Comparison of ENCODE assay signal across 7 cellular contexts in genomic region chr14:20873370-20874177, GRCh38. TPM values are rescaled to one million over a fixed set of nuclear protein-coding genes. Genes with fewer than 3 reads are reported as not detected.
DNase-seq lines count a peak whose midpoint lies in the region; ATAC-seq and TF ChIP-seq lines count a peak whose summit lies in the region.

No MANE protein-coding gene starts in this region.

- peaks cover 4% of the 10 kb centered on the region; the same call in 1 of the 2 replicates for H3K27me3 ChIP-seq in SK-N-SH (ENCODE audit: insufficient read depth)
- H3K27me3 ChIP-seq in left ventricle myocardium inferior (ENCODE audit: low read depth) = peaks cover 36% of the 10 kb centered on the region
- no peaks in the 10 kb centered on the region for H3K27me3 ChIP-seq in uterus

- no peak overlapping the region for H3K9ac ChIP-seq in SK-N-SH

- ATAC-seq in HG03097 (IDR thresholded peaks at IDR 0.05; ENCODE audit: low FRiP score, unreplicated experiment) = peak; percentile 85
- ATAC-seq in activated naive CD4-positive, alpha-beta T cell treated with anti-CD3 and anti-CD28 coated beads, Interleukin-2, amount 50 U/mL, for 72 hours = peak; percentile 95 to 98

- DNase-seq in GM13977 (ENCODE audit: low spot score) = peak; percentile 49
- peak; percentile 23 for DNase-seq in SK-N-SH
- DNase-seq in activated naive CD4-positive, alpha-beta T cell treated with anti-CD3 and anti-CD28 coated beads, Interleukin-2, amount 50 U/mL, for 72 hours (ENCODE audit: low spot score in 2 of 2) = peak; percentile 77 to 82
- DNase-seq in left ventricle myocardium inferior = peak; percentile 87
- DNase-seq in pulmonary artery endothelial cell (ENCODE audit: low read depth, low spot score) = peak; percentile 26
- peak; percentile 64 to 72 for DNase-seq in uterus

- POLR2A ChIA-PET in SK-N-SH (lab: Yijun Ruan, JAX) = no interaction called here

- no peak overlapping the region for H3K4me2 ChIP-seq in SK-N-SH

- WGBS in SK-N-SH (ENCODE audit: low lambda C conversion rate) = 6% methylated on average over 26 of the region's 26 CpGs

- intact Hi-C loops in left ventricle myocardium inferior (cut with micrococcal nuclease) = loop anchor here (5.0 kb wide), 1 partner anchor 176 kb away; no protein-coding TSS in a partner anchor
- intact Hi-C loops in uterus (cut with DNase I; ENCODE audit: low total_unique reads) = no loop called here

- no peaks in the 10 kb centered on the region for H3K36me3 Mint-ChIP-seq in activated naive CD4-positive, alpha-beta T cell treated with anti-CD3 and anti-CD28 coated beads, Interleukin-2, amount 50 U/mL, for 72 hours

- no peak overlapping the region for H3K27ac ChIP-seq in SK-N-SH (ENCODE audit: low read depth in 2 of 2, low read length in 1 of 2)
- peak overlapping the region; percentile 38 for H3K27ac ChIP-seq in left ventricle myocardium inferior (replicated peaks)
- no peak overlapping the region for H3K27ac ChIP-seq in uterus

- peak; percentile 44 for TF ChIP-seq RAD21 in SK-N-SH (IDR thresholded peaks at IDR 0.05; ENCODE audit: low read length)

- H3K36me3 ChIP-seq in SK-N-SH (replicated peaks in 1 of 2; ENCODE audit: control insufficient read depth in 1 of 2, insufficient read depth in 2 of 2, low read length in 1 of 2) (no peaks in the 10 kb centered on the region), left ventricle myocardium inferior (no peaks in the 10 kb centered on the region), uterus (no peaks in the 10 kb centered on the region)

- TF ChIP-seq POLR2A in uterus (IDR thresholded peaks at IDR 0.05) = no peak

- H3K9me3 Mint-ChIP-seq in activated naive CD4-positive, alpha-beta T cell treated with anti-CD3 and anti-CD28 coated beads, Interleukin-2, amount 50 U/mL, for 72 hours = peaks cover 0 to 4% of the 10 kb centered on the region in 2 donors

- no peak overlapping the region for H2AFZ ChIP-seq in SK-N-SH (ENCODE audit: low read depth)

- in situ Hi-C loops in GM13977 (cut with MboI; ENCODE audit: low pct_unique_long_range_greater_than_20kb, low sequenced_read_pairs, unreplicated experiment) = loop anchor here (25.0 kb wide), 1 partner anchor 111 kb away; the partner anchor contains the start of gene EDDM3B

- H3K4me3 ChIP-seq in SK-N-SH (ENCODE audit: low read depth in 2 of 2, low read length in 1 of 2) (peak overlapping the region in 1 of 2 experiments; percentile 42; a peak in 1 of 4 replicates), left ventricle myocardium inferior (peak overlapping the region; percentile 43), uterus (no peak overlapping the region)

- peak; percentile 87 for TF ChIP-seq CTCF in GM13977 (IDR thresholded peaks at IDR 0.05; ENCODE audit: extremely low read depth, insufficient read depth, missing control alignments)
- peak; percentile 64 for TF ChIP-seq CTCF in SK-N-SH (IDR thresholded peaks at IDR 0.05)
- TF ChIP-seq CTCF in left ventricle myocardium inferior (IDR thresholded peaks at IDR 0.05; ENCODE audit: borderline replicate concordance) = peak; percentile 87
- TF ChIP-seq CTCF in uterus (IDR thresholded peaks at IDR 0.05) = peak; percentile 51 to 58 (median 53)

- H4K20me1 ChIP-seq in SK-N-SH (ENCODE audit: insufficient read depth) = no peaks in the 10 kb centered on the region

- no peaks in the 10 kb centered on the region for H3K4me1 ChIP-seq in SK-N-SH (ENCODE audit: control insufficient read depth in 1 of 2, insufficient read depth in 2 of 2, low read depth in 1 of 2, low read length in 1 of 2)
- H3K4me1 ChIP-seq in left ventricle myocardium inferior = peaks cover 10% of the 10 kb centered on the region
- no peaks in the 10 kb centered on the region for H3K4me1 ChIP-seq in uterus

- H3K79me2 ChIP-seq in SK-N-SH (ENCODE audit: insufficient read depth) = no peaks in the 10 kb centered on the region

- H3K27ac Mint-ChIP-seq in activated naive CD4-positive, alpha-beta T cell treated with anti-CD3 and anti-CD28 coated beads, Interleukin-2, amount 50 U/mL, for 72 hours = no peak overlapping the region

- no peak for TF ChIP-seq EP300 in SK-N-SH (IDR thresholded peaks at IDR 0.05; ENCODE audit: borderline replicate concordance in 1 of 2, low read depth in 1 of 2, low read length in 1 of 2)

- H3F3A ChIP-seq in SK-N-SH (replicated peaks; ENCODE audit: insufficient read depth) = no peaks in the 10 kb centered on the region

- CTCF ChIA-PET in SK-N-SH (lab: Yijun Ruan, JAX) = interaction anchor here (1.4 to 2.8 kb wide), 4 partner anchors 14 to 97 kb away, joined by 3 to 9 read pairs (median 7); no protein-coding TSS in a partner anchor

- H3K9me2 ChIP-seq in SK-N-SH = no peaks in the 10 kb centered on the region

- no peaks in the 10 kb centered on the region for H3K9me3 ChIP-seq in SK-N-SH
- H3K9me3 ChIP-seq in left ventricle myocardium inferior (replicated peaks) = no peaks in the 10 kb centered on the region
- no peaks in the 10 kb centered on the region for H3K9me3 ChIP-seq in uterus

TF ChIP-seq in SK-N-SH, 30 proteins besides CTCF, POLR2A, EP300 and RAD21:
- TF ChIP-seq FOSL2 (IDR thresholded peaks at IDR 0.05; ENCODE audit: borderline replicate concordance, low read depth) = no peak
- no peak for TF ChIP-seq MAX (IDR thresholded peaks at IDR 0.05; ENCODE audit: low read depth)
- TF ChIP-seq GABPA (IDR thresholded peaks at IDR 0.05; ENCODE audit: low read depth) = peak; percentile 62; the same call in 1 of the 2 replicates
- no peak for TF ChIP-seq TAF1 (IDR thresholded peaks at IDR 0.05; ENCODE audit: borderline replicate concordance, low read depth, low read length)
- TF ChIP-seq GATA2 (CRISPR knock-in tag; IDR thresholded peaks at IDR 0.05) = no peak
- no peak for TF ChIP-seq FOXM1 (IDR thresholded peaks at IDR 0.05; ENCODE audit: low read depth)
- TF ChIP-seq FOXJ3 (CRISPR knock-in tag; IDR thresholded peaks at IDR 0.05) = no peak
- no peak for TF ChIP-seq JUND (IDR thresholded peaks at IDR 0.05)

RNA-seq across cellular contexts. Expression of gene RNASE3, which starts 17.6 kb away (rescaled TPM):
- polyA plus RNA-seq in SK-N-SH (2012; rRNA removed) = not detected in 2 replicates
- not detected in 2 replicates for polyA plus RNA-seq in SK-N-SH (2012; cell fraction: cytosol; rRNA removed)
- not detected in 2 replicates for polyA plus RNA-seq in SK-N-SH (2012; cell fraction: nucleus; rRNA removed)
- not detected for total RNA-seq in activated naive CD4-positive, alpha-beta T cell treated with anti-CD3 and anti-CD28 coated beads, Interleukin-2, amount 50 U/mL, for 72 hours
- total RNA-seq in left ventricle myocardium inferior (not detected), pulmonary artery endothelial cell (not detected in 2 replicates), uterus (not detected)

Comparison
In these comparisons a context has a peak if more than half of its experiments do, and no peak if none do; other contexts are left out.
1. DNase-seq: peak in every context shown above with its lines; median percentile 87 in left ventricle myocardium inferior; 80 in activated naive CD4-positive, alpha-beta T cell treated with anti-CD3 and anti-CD28 coated beads, Interleukin-2, amount 50 U/mL, for 72 hours; 68 in uterus; 49 in GM13977; 26 in pulmonary artery endothelial cell; 23 in SK-N-SH.